8 cellular contexts compared by ENCODE assay signal in genomic region chr10:23437987-23438546, GRCh38. TPM values are rescaled to one million over a fixed set of nuclear protein-coding genes. Genes with fewer than 3 reads are reported as not detected.
DNase-seq lines count a peak whose midpoint lies in the region; ATAC-seq and TF ChIP-seq lines count a peak whose summit lies in the region.

No MANE protein-coding gene starts in this region.

- no peaks in the 10 kb centered on the region for H3F3A ChIP-seq in PC-3 (ENCODE audit: low read length, unreplicated experiment)

- no peak for DNase-seq in CD4-positive, CD25-positive, alpha-beta regulatory T cell
- no peak for DNase-seq in PC-3
- no peak for DNase-seq in endothelial cell (ENCODE audit: low spot score)
- DNase-seq in cerebellar cortex (ENCODE audit: low spot score), result no peak
- no peak for DNase-seq in central memory CD4-positive, alpha-beta T cell
- DNase-seq in SKM-1 (lab: John Stamatoyannopoulos, UW; ENCODE audit: unreplicated experiment), result no peak
- no peak for DNase-seq in iPS-NIHi7 (ENCODE audit: extremely low spot score)

- no peaks in the 10 kb centered on the region for H3K9me2 ChIP-seq in PC-3 (replicated peaks; ENCODE audit: low read length)

- no peaks in the 10 kb centered on the region for H3K9me3 Mint-ChIP-seq in CD4-positive, CD25-positive, alpha-beta regulatory T cell
- no peaks in the 10 kb centered on the region for H3K9me3 Mint-ChIP-seq in endothelial cell (ENCODE audit: unreplicated experiment)

- H3K4me3 ChIP-seq in CD4-positive, CD25-positive, alpha-beta regulatory T cell (ENCODE audit: low read depth, low read length), result peak overlapping the region; percentile 65
- peak overlapping the region; percentile 59 for H3K4me3 ChIP-seq in PC-3 (ENCODE audit: low read length)
- peak overlapping the region; percentile 64 to 84 for H3K4me3 ChIP-seq in neutrophil (ENCODE audit: low read depth in 1 of 2, low read length in 1 of 2)

- H3K27ac ChIP-seq in CD4-positive, CD25-positive, alpha-beta regulatory T cell (ENCODE audit: insufficient read depth, low read length, poor library complexity, severe bottlenecking), result peak overlapping the region; percentile 78
- H3K27ac ChIP-seq in PC-3 (ENCODE audit: low read length) (peak overlapping the region; percentile 56), neutrophil (peak overlapping the region; percentile 98)

- peaks cover 15% of the 10 kb centered on the region for H4K20me1 ChIP-seq in PC-3 (ENCODE audit: low read length)

- H3K36me3 ChIP-seq in CD4-positive, CD25-positive, alpha-beta regulatory T cell (ENCODE audit: control insufficient read depth, insufficient read depth, low read length), result no peaks in the 10 kb centered on the region
- H3K36me3 ChIP-seq in PC-3 (ENCODE audit: low read depth, low read length) (no peaks in the 10 kb centered on the region), neutrophil (no peaks in the 10 kb centered on the region)

- peaks cover 30% of the 10 kb centered on the region for H3K4me1 ChIP-seq in CD4-positive, CD25-positive, alpha-beta regulatory T cell (ENCODE audit: control insufficient read depth, insufficient read depth, low read length, poor library complexity, severe bottlenecking)
- H3K4me1 ChIP-seq in PC-3 (ENCODE audit: insufficient read depth, low read length) (peaks cover 30% of the 10 kb centered on the region), neutrophil (ENCODE audit: control insufficient read depth in 1 of 2, insufficient read depth in 1 of 2, low read depth in 1 of 2, low read length in 1 of 2) (peaks cover 30 to 43% of the 10 kb centered on the region in 2 experiments)

- H3K27ac Mint-ChIP-seq in CD4-positive, CD25-positive, alpha-beta regulatory T cell, result peak overlapping the region; percentile 52 to 94 (median 94)
- peak overlapping the region; percentile 67 for H3K27ac Mint-ChIP-seq in endothelial cell (ENCODE audit: unreplicated experiment)

- POLR2A ChIA-PET in PC-3 (lab: Charles Lee; ENCODE audit: unreplicated experiment), result no interaction called here

- H3K4me2 ChIP-seq in PC-3 (ENCODE audit: low read length), result peak overlapping the region; percentile 74

- no peaks in the 10 kb centered on the region for H3K9me3 ChIP-seq in CD4-positive, CD25-positive, alpha-beta regulatory T cell (ENCODE audit: control insufficient read depth in 2 of 2, low read length in 2 of 2)
- no peaks in the 10 kb centered on the region for H3K9me3 ChIP-seq in PC-3 (ENCODE audit: low read length)
- no peaks in the 10 kb centered on the region for H3K9me3 ChIP-seq in neutrophil

- peak overlapping the region; percentile 72 for H2AFZ ChIP-seq in PC-3 (ENCODE audit: low read length)

- peak overlapping the region; percentile 47 for H3K9ac ChIP-seq in PC-3 (ENCODE audit: low read length)

- peaks cover 22 to 34% (median 28%) of the 10 kb centered on the region in 4 donors for H3K4me1 Mint-ChIP-seq in CD4-positive, CD25-positive, alpha-beta regulatory T cell
- peaks cover 19% of the 10 kb centered on the region for H3K4me1 Mint-ChIP-seq in endothelial cell (ENCODE audit: unreplicated experiment)

- H3K36me3 Mint-ChIP-seq in CD4-positive, CD25-positive, alpha-beta regulatory T cell, result peaks cover 13% of the 10 kb centered on the region
- H3K36me3 Mint-ChIP-seq in endothelial cell (ENCODE audit: low read depth, unreplicated experiment), result peaks cover 14% of the 10 kb centered on the region

- H3K4me3 Mint-ChIP-seq in CD4-positive, CD25-positive, alpha-beta regulatory T cell, result peak overlapping the region; percentile 86 to 91 (median 88)
- H3K4me3 Mint-ChIP-seq in endothelial cell (ENCODE audit: unreplicated experiment), result peak overlapping the region; percentile 93

- CTCF ChIA-PET in PC-3 (lab: Charles Lee), result no interaction called here

- TF ChIP-seq CTCF in PC-3 (conservative IDR thresholded peaks at IDR 0.05; ENCODE audit: low read depth, low read length), result no peak
- TF ChIP-seq CTCF in endothelial cell (IDR thresholded peaks at IDR 0.05; ENCODE audit: unreplicated experiment), result no peak
- TF ChIP-seq CTCF in neutrophil (IDR thresholded peaks at IDR 0.05), result no peak

- ATAC-seq in CD4-positive, CD25-positive, alpha-beta regulatory T cell (ENCODE audit: low read depth in 2 of 2), result no peak
- no peak for ATAC-seq in PC-3

- BruUV-seq in PC-3 (replicated peaks; lab: Mats Ljungman, UMichigan), result TSS peak; percentile 65

- no peaks in the 10 kb centered on the region for H3K27me3 Mint-ChIP-seq in CD4-positive, CD25-positive, alpha-beta regulatory T cell
- H3K27me3 Mint-ChIP-seq in endothelial cell (ENCODE audit: unreplicated experiment), result peaks cover 14% of the 10 kb centered on the region

- no peaks in the 10 kb centered on the region for H3K27me3 ChIP-seq in CD4-positive, CD25-positive, alpha-beta regulatory T cell (ENCODE audit: control insufficient read depth, insufficient read depth, low read length)
- no peaks in the 10 kb centered on the region for H3K27me3 ChIP-seq in PC-3 (ENCODE audit: low read length)
- H3K27me3 ChIP-seq in neutrophil, result no peaks in the 10 kb centered on the region

- H3K79me2 ChIP-seq in PC-3 (ENCODE audit: low read length), result peaks cover 30% of the 10 kb centered on the region

- intact Hi-C loops in PC-3 (cut with micrococcal nuclease), result loop anchor here (5.0 kb wide), 1 partner anchor 121 kb away; no protein-coding TSS in a partner anchor

RNA-seq across cellular contexts. Expression of gene OTUD1, which starts 0.8 kb away (rescaled TPM):
- 86.8 TPM for total RNA-seq in CD4-positive, CD25-positive, alpha-beta regulatory T cell
- 10 to 100 TPM in 2 of 4 donors, 1 to 10 TPM in 2; 7.9 to 19.7 (median 12.5) TPM for polyA plus RNA-seq in CD4-positive, CD25-positive, alpha-beta regulatory T cell
- total RNA-seq in PC-3 (2014; rRNA removed) (6.0 and 9.2 TPM in 2 replicates), endothelial cell (ENCODE audit: unreplicated experiment) (11.9 TPM)
